ENCODE assay signal across 13 cellular contexts in genomic region chr6:169271158-169271936, GRCh38. TPM values are rescaled to one million over a fixed set of nuclear protein-coding genes. Genes with fewer than 3 reads are reported as not detected.
"Had no signal": no experiment of that assay in that cellular context is flagged by ENCODE, and none has a peak within 500 bp of the region (broad histone marks: within the 10 kb centered on the region; RNA-seq: fewer than 3 reads in every experiment).

No MANE protein-coding gene starts in this region.

- H3K27me3 Mint-ChIP-seq: activated CD4-positive, alpha-beta T cell treated with anti-CD3 and anti-CD28 coated beads for 36 hours; stimulated activated naive CD8-positive, alpha-beta T cell treated with anti-CD3 and anti-CD28 coated beads, Interleukin-15, amount 100 ng/mL, for 72 hours had no signal

- H3K79me2 ChIP-seq: hepatocyte had no signal

- H3K27ac Mint-ChIP-seq: activated CD4-positive, alpha-beta memory T cell treated with anti-CD3 and anti-CD28 coated beads, Interleukin-2, amount 10 ng/mL, durations not matched to agents 7 days and 5 days; activated CD4-positive, alpha-beta T cell treated with anti-CD3 and anti-CD28 coated beads for 36 hours; activated naive CD8-positive, alpha-beta T cell treated with anti-CD3 and anti-CD28 coated beads, Interleukin-2, amount 10 ng/mL, durations not matched to agents 7 days and 5 days; naive thymus-derived CD8-positive, alpha-beta T cell; stimulated activated naive CD8-positive, alpha-beta T cell treated with anti-CD3 and anti-CD28 coated beads, Interleukin-15, amount 100 ng/mL, for 72 hours had no signal

- ATAC-seq: activated CD4-positive, alpha-beta T cell treated with anti-CD3 and anti-CD28 coated beads for 36 hours; mucosa of descending colon; naive thymus-derived CD8-positive, alpha-beta T cell; stimulated activated naive CD8-positive, alpha-beta T cell treated with anti-CD3 and anti-CD28 coated beads, Interleukin-15, amount 100 ng/mL, for 72 hours; upper lobe of right lung had no signal

- H3K36me3 Mint-ChIP-seq: activated naive CD8-positive, alpha-beta T cell treated with anti-CD3 and anti-CD28 coated beads, Interleukin-2, amount 10 ng/mL, durations not matched to agents 7 days and 5 days; naive thymus-derived CD8-positive, alpha-beta T cell had no signal

- H3K27me3 ChIP-seq: ascending aorta, hepatocyte, testis, upper lobe of right lung had no signal

- H2AFZ ChIP-seq: hepatocyte had no signal

- H3K4me2 ChIP-seq: hepatocyte had no signal

- H3K9me3 ChIP-seq: ascending aorta, mucosa of descending colon, testis, upper lobe of right lung had no signal

- H3K4me3 ChIP-seq: ascending aorta, hepatocyte, mucosa of descending colon, testis, upper lobe of right lung had no signal

- H3K4me3 Mint-ChIP-seq: activated CD4-positive, alpha-beta memory T cell treated with anti-CD3 and anti-CD28 coated beads, Interleukin-2, amount 10 ng/mL, durations not matched to agents 7 days and 5 days; activated CD4-positive, alpha-beta T cell treated with anti-CD3 and anti-CD28 coated beads for 36 hours; activated naive CD8-positive, alpha-beta T cell treated with anti-CD3 and anti-CD28 coated beads, Interleukin-2, amount 10 ng/mL, durations not matched to agents 7 days and 5 days; naive thymus-derived CD8-positive, alpha-beta T cell; stimulated activated naive CD8-positive, alpha-beta T cell treated with anti-CD3 and anti-CD28 coated beads, Interleukin-15, amount 100 ng/mL, for 72 hours had no signal

- H3K4me1 Mint-ChIP-seq: activated CD4-positive, alpha-beta memory T cell treated with anti-CD3 and anti-CD28 coated beads, Interleukin-2, amount 10 ng/mL, durations not matched to agents 7 days and 5 days; activated CD4-positive, alpha-beta T cell treated with anti-CD3 and anti-CD28 coated beads for 36 hours; activated naive CD8-positive, alpha-beta T cell treated with anti-CD3 and anti-CD28 coated beads, Interleukin-2, amount 10 ng/mL, durations not matched to agents 7 days and 5 days; naive thymus-derived CD8-positive, alpha-beta T cell; stimulated activated naive CD8-positive, alpha-beta T cell treated with anti-CD3 and anti-CD28 coated beads, Interleukin-15, amount 100 ng/mL, for 72 hours had no signal

- DNase-seq: activated CD4-positive, alpha-beta memory T cell treated with anti-CD3 and anti-CD28 coated beads, Interleukin-2, amount 10 ng/mL, durations not matched to agents 7 days and 5 days; activated CD4-positive, alpha-beta T cell treated with anti-CD3 and anti-CD28 coated beads for 36 hours; activated gamma-delta T cell; activated naive CD8-positive, alpha-beta T cell treated with anti-CD3 and anti-CD28 coated beads, Interleukin-2, amount 10 ng/mL, durations not matched to agents 7 days and 5 days; activated T-cell treated with anti-CD3 and anti-CD28 coated beads, Interleukin-2, amount 50 U/mL, for 48 hours; mucosa of descending colon; naive thymus-derived CD8-positive, alpha-beta T cell; stimulated activated CD4-positive, alpha-beta T cell treated with anti-CD3 and anti-CD28 coated beads, Interleukin-4, amount 100 ng/mL, for 4 hours; stimulated activated naive CD8-positive, alpha-beta T cell treated with anti-CD3 and anti-CD28 coated beads, Interleukin-15, amount 100 ng/mL, for 72 hours; testis; upper lobe of right lung had no signal

- H3K4me1 ChIP-seq: testis had no signal

- H3K9me3 Mint-ChIP-seq: activated CD4-positive, alpha-beta memory T cell treated with anti-CD3 and anti-CD28 coated beads, Interleukin-2, amount 10 ng/mL, durations not matched to agents 7 days and 5 days; activated naive CD8-positive, alpha-beta T cell treated with anti-CD3 and anti-CD28 coated beads, Interleukin-2, amount 10 ng/mL, durations not matched to agents 7 days and 5 days; naive thymus-derived CD8-positive, alpha-beta T cell; stimulated activated naive CD8-positive, alpha-beta T cell treated with anti-CD3 and anti-CD28 coated beads, Interleukin-15, amount 100 ng/mL, for 72 hours had no signal

- H3K27ac ChIP-seq: ascending aorta, hepatocyte, testis, upper lobe of right lung had no signal

- H3K36me3 ChIP-seq: ascending aorta, upper lobe of right lung had no signal

RNA-seq across cellular contexts. Expression of gene THBS2, which starts 17.7 kb away (rescaled TPM):
- total RNA-seq: activated CD4-positive, alpha-beta memory T cell treated with anti-CD3 and anti-CD28 coated beads, Interleukin-2, amount 10 ng/mL, durations not matched to agents 7 days and 5 days; activated CD4-positive, alpha-beta T cell treated with anti-CD3 and anti-CD28 coated beads for 36 hours; activated naive CD8-positive, alpha-beta T cell treated with anti-CD3 and anti-CD28 coated beads, Interleukin-2, amount 10 ng/mL, durations not matched to agents 7 days and 5 days; naive thymus-derived CD8-positive, alpha-beta T cell had no signal
